In genomic region chr17:40065041-40065770, GRCh38 we compare ENCODE assay signal across 9 cellular contexts. TPM values are rescaled to one million over a fixed set of nuclear protein-coding genes. Genes with fewer than 3 reads are reported as not detected.
DNase-seq lines count a peak whose midpoint lies in the region; ATAC-seq and TF ChIP-seq lines count a peak whose summit lies in the region.
"Had no signal": no experiment of that assay in that cellular context is flagged by ENCODE, and none has a peak within 500 bp of the region (broad histone marks: within the 10 kb centered on the region; RNA-seq: fewer than 3 reads in every experiment).

No MANE protein-coding gene starts in this region.

- BruUV-seq in Panc1 (replicated peaks; lab: Mats Ljungman, UMichigan) = no TSS peak

- H3K4me1 ChIP-seq in Panc1 (ENCODE audit: control insufficient read depth, insufficient read depth, low read length) (peaks cover 47% of the 10 kb centered on the region), esophagus muscularis mucosa (peaks cover 61 to 89% (median 75%) of the 10 kb centered on the region in 4 donors), foreskin keratinocyte (peaks cover 26% of the 10 kb centered on the region)

- peak overlapping the region in 3 of 7 donors; percentile 50 to 52 (median 52) for H3K27ac Mint-ChIP-seq in CD14-positive monocyte
- H3K27ac Mint-ChIP-seq in osteocyte (ENCODE audit: unreplicated experiment) = peak overlapping the region; percentile 80

- H3K4me3 Mint-ChIP-seq in CD14-positive monocyte (peak overlapping the region; percentile 20 to 56), osteocyte (ENCODE audit: unreplicated experiment) (peak overlapping the region; percentile 87)

- no peak for TF ChIP-seq CTCF in CD14-positive monocyte (IDR thresholded peaks at IDR 0.05)
- no peak for TF ChIP-seq CTCF in Panc1 (IDR thresholded peaks at IDR 0.05)
- TF ChIP-seq CTCF in esophagus muscularis mucosa (IDR thresholded peaks at IDR 0.05) = no peak
- TF ChIP-seq CTCF in osteocyte (IDR thresholded peaks at IDR 0.05) = no peak
- TF ChIP-seq CTCF in foreskin keratinocyte (conservative IDR thresholded peaks at IDR 0.05) = no peak

- H3K36me3 ChIP-seq in Panc1 (ENCODE audit: control insufficient read depth, insufficient read depth, low read length) = no peaks in the 10 kb centered on the region
- no peaks in the 10 kb centered on the region for H3K36me3 ChIP-seq in esophagus muscularis mucosa

- H3K27me3 Mint-ChIP-seq in CD14-positive monocyte (ENCODE audit: low read depth in 3 of 3) (peaks cover 6 to 11% (median 10%) of the 10 kb centered on the region in 3 donors), osteocyte (ENCODE audit: unreplicated experiment) (no peaks in the 10 kb centered on the region)

- H3K27me3 ChIP-seq in Panc1 (ENCODE audit: control insufficient read depth, insufficient read depth, low read length) = no peaks in the 10 kb centered on the region
- H3K27me3 ChIP-seq in esophagus muscularis mucosa = no peaks in the 10 kb centered on the region
- peaks cover 16% of the 10 kb centered on the region for H3K27me3 ChIP-seq in foreskin keratinocyte

- peak overlapping the region; percentile 7; the same call in 1 of the 2 replicates for H3K27ac ChIP-seq in Panc1 (ENCODE audit: low read length)
- H3K27ac ChIP-seq in esophagus muscularis mucosa (replicated peaks in 1 of 4) = peak overlapping the region; percentile 91 to 99 (median 99)
- no peak overlapping the region for H3K27ac ChIP-seq in foreskin keratinocyte

- peaks cover 4 to 6% of the 10 kb centered on the region in 2 donors for H3K36me3 Mint-ChIP-seq in CD14-positive monocyte
- H3K36me3 Mint-ChIP-seq in osteocyte (ENCODE audit: unreplicated experiment) = no peaks in the 10 kb centered on the region

- H3K9me3 Mint-ChIP-seq in CD14-positive monocyte = peaks cover 0 to 2% (median 0%) of the 10 kb centered on the region in 7 donors
- H3K9me3 Mint-ChIP-seq in osteocyte (ENCODE audit: unreplicated experiment) = no peaks in the 10 kb centered on the region

- no peak for TF ChIP-seq POLR2A in esophagus muscularis mucosa (IDR thresholded peaks at IDR 0.05; ENCODE audit: low read depth)

- WGBS in esophagus muscularis mucosa = 6% methylated on average over 8 of the region's 9 CpGs

- CTCF ChIA-PET in Panc1 (lab: Charles Lee) = interaction anchor here (0.6 to 2.0 kb wide), 6 partner anchors 10 to 398 kb away, joined by 3 to 9 read pairs (median 5); no protein-coding TSS in a partner anchor

- ATAC-seq in Panc1 (no peak), foreskin keratinocyte (no peak)
- ATAC-seq: PC-3 had no signal

- in situ Hi-C loops in Panc1 (cut with HindIII; ENCODE audit: low pct_unique_long_range_greater_than_20kb, low sequenced_read_pairs) = no loop called here

- POLR2A ChIA-PET in Panc1 (lab: Charles Lee) = interaction anchor here (0.6 to 0.9 kb wide), 3 partner anchors 9 to 133 kb away, joined by 3 read pairs; partner anchors contain the start of gene MED24

- H3K9me3 ChIP-seq in Panc1 (ENCODE audit: control insufficient read depth, insufficient read depth, low read depth, low read length) (no peaks in the 10 kb centered on the region), esophagus muscularis mucosa (no peaks in the 10 kb centered on the region)

- intact Hi-C loops in CD14-positive monocyte (cut with micrococcal nuclease) = no loop called here
- intact Hi-C loops in Panc1 (cut with micrococcal nuclease; ENCODE audit: unreplicated experiment) = no loop called here
- intact Hi-C loops in esophagus muscularis mucosa (cut with DNase I) = loop anchor here (5.0 kb wide), 1 partner anchor 42 kb away; no protein-coding TSS in a partner anchor

- TF ChIP-seq EP300 in esophagus muscularis mucosa (IDR thresholded peaks at IDR 0.05) = no peak

- DNase-seq in CD14-positive monocyte (ENCODE audit: low spot score) (no peak), Panc1 (ENCODE audit: low read depth, low spot score) (no peak), esophagus muscularis mucosa (ENCODE audit: extremely low spot score) (no peak), osteocyte (ENCODE audit: extremely low spot score, unreplicated experiment) (no peak), AG20443 (ENCODE audit: low spot score) (no peak), COR-L47 (lab: John Stamatoyannopoulos, UW) (no peak), foreskin keratinocyte (no peak)
- DNase-seq in stimulated activated CD8-positive, alpha-beta memory T cell treated with anti-CD3 and anti-CD28 coated beads, Interleukin-4, amount 100 ng/mL, for 48 hours = no peak
- DNase-seq: PC-3 had no signal

- H3K4me3 ChIP-seq in Panc1 (ENCODE audit: low read depth in 2 of 2, low read length in 2 of 2) = peak overlapping the region in 1 of 2 experiments; percentile 23; a peak in 2 of 4 replicates
- H3K4me3 ChIP-seq in esophagus muscularis mucosa = peak overlapping the region; percentile 69 to 100 (median 100)

- H3K4me1 Mint-ChIP-seq in CD14-positive monocyte = peaks cover 67% of the 10 kb centered on the region
- H3K4me1 Mint-ChIP-seq in osteocyte (ENCODE audit: unreplicated experiment) = peaks cover 71% of the 10 kb centered on the region

RNA-seq across cellular contexts. Expression of gene THRA, which starts 2.4 kb away (rescaled TPM):
- polyA plus RNA-seq in CD14-positive monocyte = 1 to 10 TPM; 2.5 to 3.8 TPM
- 11.7 TPM for total RNA-seq in Panc1 (2021; ENCODE audit: unreplicated experiment)
- 13.6 TPM for polyA plus RNA-seq in Panc1 (2012; ENCODE audit: insufficient read length)
- total RNA-seq in esophagus muscularis mucosa = 100 to 1,000 TPM in 2 of 4 donors, 10 to 100 TPM in 2; 69.7 to 112 (median 85.2) TPM
- total RNA-seq in osteocyte = 44.6 and 46.3 TPM in 2 replicates
- total RNA-seq in foreskin keratinocyte = 7.2 and 7.9 TPM in 2 replicates
- polyA plus RNA-seq in foreskin keratinocyte = 4.6 and 5.4 TPM in 2 replicates

RNA-seq across cellular contexts. Expression of gene MED24, which starts 11.0 kb away (rescaled TPM):
- polyA plus RNA-seq in CD14-positive monocyte (10 to 100 TPM; 24.9 to 34.1 TPM), foreskin keratinocyte (55.0 and 67.2 TPM in 2 replicates)
- total RNA-seq in Panc1 (2021; ENCODE audit: unreplicated experiment) (93.9 TPM), esophagus muscularis mucosa (10 to 100 TPM; 33.6 to 43.6 (median 37.4) TPM), osteocyte (74.5 and 96.2 TPM in 2 replicates), foreskin keratinocyte (49.1 and 57.7 TPM in 2 replicates)
- 89.2 TPM for polyA plus RNA-seq in Panc1 (2012; ENCODE audit: insufficient read length)

RNA-seq across cellular contexts. Expression of gene NR1D1, which starts 35.2 kb away (rescaled TPM):
- polyA plus RNA-seq in CD14-positive monocyte = under 1 TPM; 0.28 to 0.31 TPM
- 8.8 TPM for total RNA-seq in Panc1 (2021; ENCODE audit: unreplicated experiment)
- polyA plus RNA-seq in Panc1 (2012; ENCODE audit: insufficient read length) = 8.6 TPM
- 10 to 100 TPM in 3 of 4 donors, 1 to 10 TPM in 1; 6.1 to 24.2 (median 14.5) TPM for total RNA-seq in esophagus muscularis mucosa
- 6.1 and 6.9 TPM in 2 replicates for total RNA-seq in osteocyte
- 5.7 and 6.1 TPM in 2 replicates for total RNA-seq in foreskin keratinocyte
- polyA plus RNA-seq in foreskin keratinocyte = 7.3 and 9.0 TPM in 2 replicates

RNA-seq across cellular contexts. Expression of gene CSF3, which starts 50.0 kb away (rescaled TPM):
- polyA plus RNA-seq in CD14-positive monocyte (not detected), foreskin keratinocyte (5.5 and 6.2 TPM in 2 replicates)
- total RNA-seq in Panc1 (2021; ENCODE audit: unreplicated experiment) (not detected), esophagus muscularis mucosa (10 to 100 TPM in 1 of 4 donors, under 1 TPM in 3; 0.32 to 19.4 (median 0.58) TPM), osteocyte (not detected in 2 replicates), foreskin keratinocyte (4.3 and 5.1 TPM in 2 replicates)
- not detected for polyA plus RNA-seq in Panc1 (2012; ENCODE audit: insufficient read length)

RNA-seq across cellular contexts. Expression of gene MSL1, which starts 56.6 kb away (rescaled TPM):
- polyA plus RNA-seq in CD14-positive monocyte (10 to 100 TPM in 1 of 2 donors, 1 to 10 TPM in 1; 10.0 to 11.4 TPM), foreskin keratinocyte (35.5 and 44.6 TPM in 2 replicates)
- total RNA-seq in Panc1 (2021; ENCODE audit: unreplicated experiment) (96.3 TPM), esophagus muscularis mucosa (10 to 100 TPM; 64.1 to 86.8 (median 72.2) TPM), osteocyte (85.9 and 86.8 TPM in 2 replicates), foreskin keratinocyte (57.7 and 60.6 TPM in 2 replicates)
- 48.8 TPM for polyA plus RNA-seq in Panc1 (2012; ENCODE audit: insufficient read length)
